In genomic region chr18:11081009-11081532, GRCh38 we compare ENCODE assay signal across 30 cellular contexts.
"Had no signal": no experiment of that assay in that cellular context is flagged by ENCODE, and none has a peak within 500 bp of the region (broad histone marks: within the 10 kb centered on the region; RNA-seq: fewer than 3 reads in every experiment).

No MANE protein-coding gene starts in this region.

- H3K9me3 Mint-ChIP-seq: activated CD4-positive, alpha-beta memory T cell treated with anti-CD3 and anti-CD28 coated beads, Interleukin-2, amount 10 ng/mL, durations not matched to agents 7 days and 5 days; activated CD4-positive, alpha-beta T cell treated with anti-CD3 and anti-CD28 coated beads, Interleukin-2, amount 10 ng/mL, durations not matched to agents 7 days and 5 days; activated naive CD4-positive, alpha-beta T cell treated with anti-CD3 and anti-CD28 coated beads, Interleukin-2, amount 10 ng/mL, durations not matched to agents 7 days and 5 days; activated naive CD8-positive, alpha-beta T cell treated with anti-CD3 and anti-CD28 coated beads, Interleukin-2, amount 10 ng/mL, durations not matched to agents 7 days and 5 days; activated T-cell treated with anti-CD3 and anti-CD28 coated beads, Interleukin-2, amount 50 U/mL, for 24 hours; nephron; WTC11 had no signal

- DNase-seq: activated CD4-positive, alpha-beta memory T cell treated with anti-CD3 and anti-CD28 coated beads, Interleukin-2, amount 10 ng/mL, durations not matched to agents 7 days and 5 days; activated CD4-positive, alpha-beta T cell treated with anti-CD3 and anti-CD28 coated beads for 1 hour; activated CD4-positive, alpha-beta T cell treated with anti-CD3 and anti-CD28 coated beads, Interleukin-2, amount 10 ng/mL, durations not matched to agents 7 days and 5 days; activated CD8-positive, alpha-beta memory T cell treated with anti-CD3 and anti-CD28 coated beads, Interleukin-2, amount 50 U/mL, for 48 hours; activated gamma-delta T cell; activated naive CD4-positive, alpha-beta T cell treated with anti-CD3 and anti-CD28 coated beads, Interleukin-2, amount 10 ng/mL, durations not matched to agents 7 days and 5 days; activated naive CD8-positive, alpha-beta T cell treated with anti-CD3 and anti-CD28 coated beads, Interleukin-2, amount 10 ng/mL, durations not matched to agents 7 days and 5 days; activated T-cell treated with anti-CD3 and anti-CD28 coated beads, Interleukin-2, amount 50 U/mL, for 24 hours; dermis blood vessel endothelial cell; effector CD8-positive, alpha-beta T cell; esophagus squamous epithelium; foreskin melanocyte; heart right ventricle; stimulated activated CD4-positive, alpha-beta T cell treated with anti-CD3 and anti-CD28 coated beads, Interleukin-12 subunit alpha, Interleukin-12 subunit beta, amount 100 ng/mL, for 4 hours; stimulated activated CD4-positive, alpha-beta T cell treated with anti-CD3 and anti-CD28 coated beads, Interleukin-4, amount 100 ng/mL, for 1 hour; stimulated activated naive CD8-positive, alpha-beta T cell treated with anti-CD3 and anti-CD28 coated beads, Interleukin-15, Interleukin-2, amounts not matched to agents 100 U/mL and 50 U/mL, for 24 hours; T-helper 2 cell; testis; transverse colon had no signal

- ATAC-seq: heart right ventricle; sciatic nerve; stimulated activated naive CD8-positive, alpha-beta T cell treated with anti-CD3 and anti-CD28 coated beads, Interleukin-15, Interleukin-2, amounts not matched to agents 100 U/mL and 50 U/mL, for 24 hours; WTC11 had no signal

- H3K27ac ChIP-seq: ascending aorta, breast epithelium, epithelial cell of prostate, esophagus squamous epithelium, heart right ventricle, skin epidermis, testis, transverse colon had no signal

- H3K36me3 Mint-ChIP-seq: activated naive CD4-positive, alpha-beta T cell treated with anti-CD3 and anti-CD28 coated beads, Interleukin-2, amount 10 ng/mL, durations not matched to agents 7 days and 5 days; activated naive CD8-positive, alpha-beta T cell treated with anti-CD3 and anti-CD28 coated beads, Interleukin-2, amount 10 ng/mL, durations not matched to agents 7 days and 5 days; WTC11 had no signal

- H3K36me3 ChIP-seq: ascending aorta, breast epithelium, esophagus squamous epithelium, heart right ventricle, transverse colon had no signal

- H3K27ac Mint-ChIP-seq: activated CD4-positive, alpha-beta memory T cell treated with anti-CD3 and anti-CD28 coated beads, Interleukin-2, amount 10 ng/mL, durations not matched to agents 7 days and 5 days; activated CD4-positive, alpha-beta T cell treated with anti-CD3 and anti-CD28 coated beads, Interleukin-2, amount 10 ng/mL, durations not matched to agents 7 days and 5 days; activated naive CD4-positive, alpha-beta T cell treated with anti-CD3 and anti-CD28 coated beads, Interleukin-2, amount 10 ng/mL, durations not matched to agents 7 days and 5 days; activated naive CD8-positive, alpha-beta T cell treated with anti-CD3 and anti-CD28 coated beads, Interleukin-2, amount 10 ng/mL, durations not matched to agents 7 days and 5 days; activated T-cell treated with anti-CD3 and anti-CD28 coated beads, Interleukin-2, amount 50 U/mL, for 24 hours; nephron; WTC11 had no signal

- H3K27me3 ChIP-seq: ascending aorta, breast epithelium, esophagus squamous epithelium, testis, transverse colon had no signal

- H3K4me1 ChIP-seq: ascending aorta, breast epithelium, esophagus squamous epithelium, heart right ventricle, testis, transverse colon had no signal

- H3K27me3 Mint-ChIP-seq: activated CD4-positive, alpha-beta T cell treated with anti-CD3 and anti-CD28 coated beads, Interleukin-2, amount 10 ng/mL, durations not matched to agents 7 days and 5 days; activated naive CD4-positive, alpha-beta T cell treated with anti-CD3 and anti-CD28 coated beads, Interleukin-2, amount 10 ng/mL, durations not matched to agents 7 days and 5 days; activated naive CD8-positive, alpha-beta T cell treated with anti-CD3 and anti-CD28 coated beads, Interleukin-2, amount 10 ng/mL, durations not matched to agents 7 days and 5 days had no signal

- H3K4me1 Mint-ChIP-seq: activated CD4-positive, alpha-beta memory T cell treated with anti-CD3 and anti-CD28 coated beads, Interleukin-2, amount 10 ng/mL, durations not matched to agents 7 days and 5 days; activated CD4-positive, alpha-beta T cell treated with anti-CD3 and anti-CD28 coated beads, Interleukin-2, amount 10 ng/mL, durations not matched to agents 7 days and 5 days; activated naive CD4-positive, alpha-beta T cell treated with anti-CD3 and anti-CD28 coated beads, Interleukin-2, amount 10 ng/mL, durations not matched to agents 7 days and 5 days; activated naive CD8-positive, alpha-beta T cell treated with anti-CD3 and anti-CD28 coated beads, Interleukin-2, amount 10 ng/mL, durations not matched to agents 7 days and 5 days; central memory CD8-positive, alpha-beta T cell had no signal

- H3K4me3 Mint-ChIP-seq: activated CD4-positive, alpha-beta memory T cell treated with anti-CD3 and anti-CD28 coated beads, Interleukin-2, amount 10 ng/mL, durations not matched to agents 7 days and 5 days; activated CD4-positive, alpha-beta T cell treated with anti-CD3 and anti-CD28 coated beads, Interleukin-2, amount 10 ng/mL, durations not matched to agents 7 days and 5 days; activated naive CD4-positive, alpha-beta T cell treated with anti-CD3 and anti-CD28 coated beads, Interleukin-2, amount 10 ng/mL, durations not matched to agents 7 days and 5 days; activated naive CD8-positive, alpha-beta T cell treated with anti-CD3 and anti-CD28 coated beads, Interleukin-2, amount 10 ng/mL, durations not matched to agents 7 days and 5 days; activated T-cell treated with anti-CD3 and anti-CD28 coated beads, Interleukin-2, amount 50 U/mL, for 24 hours; central memory CD8-positive, alpha-beta T cell; nephron; WTC11 had no signal

- H3K4me3 ChIP-seq: ascending aorta, breast epithelium, esophagus squamous epithelium, heart right ventricle, skin epidermis, testis, transverse colon had no signal

- H3K9me3 ChIP-seq: ascending aorta, breast epithelium, esophagus squamous epithelium, heart right ventricle, testis, transverse colon had no signal

- FAIRE-seq: colon, endometrium, urothelium cell line had no signal
